ENCODE assay signal across 25 cellular contexts in genomic region chr5:112124788-112125187, GRCh38.
"Had no signal": no experiment of that assay in that cellular context is flagged by ENCODE, and none has a peak within 500 bp of the region (broad histone marks: within the 10 kb centered on the region; RNA-seq: fewer than 3 reads in every experiment).

No MANE protein-coding gene starts in this region.

- H3K4me3 ChIP-seq: breast epithelium, heart left ventricle, ovary, psoas muscle, right atrium auricular region, spleen, testis, vagina had no signal

- H3K36me3 Mint-ChIP-seq: activated naive CD8-positive, alpha-beta T cell treated with anti-CD3 and anti-CD28 coated beads for 36 hours; natural killer cell had no signal

- H3K36me3 ChIP-seq: breast epithelium, heart left ventricle, ovary, right atrium auricular region, spleen, vagina had no signal

- H3K27ac ChIP-seq: breast epithelium, heart left ventricle, ovary, psoas muscle, right atrium auricular region, spleen, testis, vagina, VCaP had no signal

- DNase-seq: activated CD4-positive, alpha-beta T cell treated with anti-CD3 and anti-CD28 coated beads for 1 hour; activated CD8-positive, alpha-beta memory T cell treated with anti-CD3 and anti-CD28 coated beads, Interleukin-2, amount 50 U/mL, for 4 hours; activated naive CD4-positive, alpha-beta T cell; activated naive CD8-positive, alpha-beta T cell treated with anti-CD3 and anti-CD28 coated beads for 36 hours; activated T-cell treated with anti-CD3 and anti-CD28 coated beads, Interleukin-2, amount 50 U/mL, for 24 hours; cortex of kidney; endodermal cell; heart left ventricle; left ventricle myocardium superior; mammary epithelial cell; natural killer cell; ovary; psoas muscle; spleen; stimulated activated CD4-positive, alpha-beta T cell treated with anti-CD3 and anti-CD28 coated beads, Interleukin-4, amount 100 ng/mL, for 1 hour; stimulated activated naive CD4-positive, alpha-beta T cell; testis; trophoblast cell had no signal

- H3K27me3 ChIP-seq: breast epithelium, heart left ventricle, ovary, right atrium auricular region, spleen, testis, vagina had no signal

- H3K4me3 Mint-ChIP-seq: activated naive CD8-positive, alpha-beta T cell treated with anti-CD3 and anti-CD28 coated beads for 36 hours; activated T-cell treated with anti-CD3 and anti-CD28 coated beads, Interleukin-2, amount 50 U/mL, for 24 hours; activated T-helper 17 cell treated with anti-CD3 and anti-CD28 coated beads, Interleukin-2, amount 50 U/mL, for 72 hours; central memory CD8-positive, alpha-beta T cell; endodermal cell; mesothelial cell of epicardium; natural killer cell had no signal

- H3K4me1 Mint-ChIP-seq: activated naive CD8-positive, alpha-beta T cell treated with anti-CD3 and anti-CD28 coated beads for 36 hours; activated T-helper 17 cell treated with anti-CD3 and anti-CD28 coated beads, Interleukin-2, amount 50 U/mL, for 72 hours; central memory CD8-positive, alpha-beta T cell; natural killer cell had no signal

- H3K9me3 Mint-ChIP-seq: activated T-helper 17 cell treated with anti-CD3 and anti-CD28 coated beads, Interleukin-2, amount 50 U/mL, for 72 hours; endodermal cell had no signal

- ATAC-seq: activated T-helper 17 cell treated with anti-CD3 and anti-CD28 coated beads, Interleukin-2, amount 50 U/mL, for 72 hours; heart left ventricle; left ventricle myocardium superior; natural killer cell; psoas muscle had no signal

- H3K4me1 ChIP-seq: breast epithelium, heart left ventricle, psoas muscle, right atrium auricular region, spleen, testis, vagina had no signal

- H3K27ac Mint-ChIP-seq: activated naive CD8-positive, alpha-beta T cell treated with anti-CD3 and anti-CD28 coated beads for 36 hours; activated T-cell treated with anti-CD3 and anti-CD28 coated beads, Interleukin-2, amount 50 U/mL, for 24 hours; activated T-helper 17 cell treated with anti-CD3 and anti-CD28 coated beads, Interleukin-2, amount 50 U/mL, for 72 hours; endodermal cell; mesothelial cell of epicardium; natural killer cell had no signal
